ENCODE assay signal across 8 cellular contexts in the genomic region with DNA sequence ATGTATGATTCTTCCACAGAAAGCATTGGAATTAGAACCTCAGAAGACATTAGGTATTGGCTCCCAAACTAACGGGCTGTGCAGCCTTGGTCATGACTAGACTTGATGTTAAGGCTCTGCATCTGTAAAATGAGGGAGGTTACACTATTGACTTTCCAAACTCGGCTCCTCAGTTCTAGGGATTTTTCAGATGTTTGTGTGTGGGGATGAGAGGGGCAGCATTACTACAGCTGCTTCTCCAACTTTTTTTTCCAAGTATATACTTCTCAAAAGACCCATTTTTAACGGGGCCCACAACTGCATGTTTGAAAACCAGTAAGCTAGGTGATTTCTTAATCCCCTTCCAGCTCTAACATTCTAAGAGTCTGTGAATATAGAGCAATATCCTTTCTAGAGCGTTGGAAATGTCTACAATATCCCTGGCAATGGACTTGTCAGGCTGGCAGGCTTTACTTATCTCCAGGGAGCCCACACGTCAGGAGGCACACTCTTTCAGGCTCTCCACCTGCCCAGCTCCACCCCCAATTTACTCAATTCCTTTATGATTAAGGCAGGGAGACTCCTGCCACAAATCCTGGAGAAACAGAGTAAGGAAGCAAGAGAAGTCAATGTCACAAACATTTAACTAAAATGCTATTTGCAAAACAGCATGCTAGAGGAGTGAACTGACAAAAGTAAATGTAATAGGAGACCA. TPM values are rescaled to one million over a fixed set of nuclear protein-coding genes. Genes with fewer than 3 reads are reported as not detected.
DNase-seq lines count a peak whose midpoint lies in the region; ATAC-seq and TF ChIP-seq lines count a peak whose summit lies in the region.

No MANE protein-coding gene starts in this region.

- peak overlapping the region; percentile 92 to 97 for H3K27ac ChIP-seq in right atrium auricular region

- no peaks in the 10 kb centered on the region for H3K9me3 ChIP-seq in right atrium auricular region
- H3K9me3 ChIP-seq in skeletal muscle satellite cell (replicated peaks; ENCODE audit: low read length), result no peaks in the 10 kb centered on the region

- intact Hi-C loops in activated B cell treated with CpG ODN at 0.5 μM for 24 hours (cut with micrococcal nuclease), result loop anchor here (1.0 to 2.0 kb wide), 10 partner anchors 21 to 305 kb away; partner anchors contain the start of genes ATRAID, CCDC121, EIF2B4 and GPN1

- no peaks in the 10 kb centered on the region for H3K9me3 Mint-ChIP-seq in activated B cell treated with CpG ODN at 0.5 μM for 24 hours

- H3K36me3 ChIP-seq in right atrium auricular region, result peaks cover 27% of the 10 kb centered on the region
- peaks cover 29% of the 10 kb centered on the region for H3K36me3 ChIP-seq in skeletal muscle satellite cell (ENCODE audit: insufficient read depth, low read length)

- no peaks in the 10 kb centered on the region for H3K27me3 ChIP-seq in right atrium auricular region
- no peaks in the 10 kb centered on the region for H3K27me3 ChIP-seq in skeletal muscle satellite cell (ENCODE audit: control insufficient read depth, insufficient read depth, low read length)

- CTCF ChIA-PET in activated B cell treated with CpG ODN at 0.5 μM for 24 hours (lab: Charles Lee), result no interaction called here

- peak overlapping the region; percentile 91 for H3K4me2 ChIP-seq in skeletal muscle satellite cell (ENCODE audit: low read length)

- peak overlapping the region; percentile 96 for H3K27ac Mint-ChIP-seq in activated B cell treated with CpG ODN at 0.5 μM for 24 hours

- ATAC-seq in activated B cell treated with CpG ODN at 0.5 μM for 24 hours (ENCODE audit: low read depth) (no peak), HG03159 (IDR thresholded peaks at IDR 0.05; ENCODE audit: unreplicated experiment) (no peak)

- H3K4me1 Mint-ChIP-seq in activated B cell treated with CpG ODN at 0.5 μM for 24 hours, result peaks cover 25% of the 10 kb centered on the region

- POLR2A ChIA-PET in activated B cell treated with CpG ODN at 0.5 μM for 24 hours (lab: Charles Lee), result interaction anchor here (1.0 to 2.7 kb wide), 8 partner anchors 33 to 305 kb away, joined by 3 to 26 read pairs (median 8); partner anchors contain the start of genes ATRAID, CCDC121, EIF2B4 and GPN1

- H3K27me3 Mint-ChIP-seq in activated B cell treated with CpG ODN at 0.5 μM for 24 hours, result no peaks in the 10 kb centered on the region

- peaks cover 0 to 31% of the 10 kb centered on the region in 2 donors for H3K4me1 ChIP-seq in right atrium auricular region
- H3K4me1 ChIP-seq in skeletal muscle satellite cell (ENCODE audit: control insufficient read depth, insufficient read depth, low read length), result peaks cover 26% of the 10 kb centered on the region

- peaks cover 40% of the 10 kb centered on the region for H3K36me3 Mint-ChIP-seq in activated B cell treated with CpG ODN at 0.5 μM for 24 hours (ENCODE audit: low read depth)

- peak overlapping the region; percentile 99 for H3K4me3 Mint-ChIP-seq in activated B cell treated with CpG ODN at 0.5 μM for 24 hours

- no peak for TF ChIP-seq CTCF in activated B cell treated with CpG ODN at 0.5 μM for 24 hours (IDR thresholded peaks at IDR 0.05)
- TF ChIP-seq CTCF in right atrium auricular region (IDR thresholded peaks at IDR 0.05), result no peak

- DNase-seq in DMS53 (lab: John Stamatoyannopoulos, UW) (peak; percentile 43), DMS53 treated with DMSO at 0.1 percent for 48 hours (lab: John Stamatoyannopoulos, UW; ENCODE audit: unreplicated experiment) (no peak), activated B cell treated with CpG ODN at 0.5 μM for 24 hours (no peak), right atrium auricular region (ENCODE audit: low spot score) (no peak), H4 (ENCODE audit: low spot score) (no peak), NCI-H2081 treated with DMSO at 0.1 percent for 48 hours (lab: John Stamatoyannopoulos, UW) (no peak)

- H3K4me3 ChIP-seq in right atrium auricular region (peak overlapping the region; percentile 55 to 73), skeletal muscle satellite cell (ENCODE audit: low read length) (peak overlapping the region; percentile 82)

- H3K9ac ChIP-seq in skeletal muscle satellite cell (ENCODE audit: low read depth, low read length), result peak overlapping the region; percentile 93

RNA-seq across cellular contexts. Expression of gene MPV17, which starts 0.8 kb away (rescaled TPM):
- 78.1 and 98.3 TPM in 2 replicates for total RNA-seq in activated B cell treated with CpG ODN at 0.5 μM for 24 hours
- total RNA-seq in right atrium auricular region, result 10 to 100 TPM; 73.9 to 74.3 TPM
- 68.8 and 84.4 TPM in 2 replicates for total RNA-seq in skeletal muscle satellite cell (2012; rRNA removed)
- 52.9 and 61.7 TPM in 2 replicates for total RNA-seq in H4 (2014; rRNA removed; shearing (Covaris generic))

RNA-seq across cellular contexts. Expression of gene UCN, which starts 15.5 kb away (rescaled TPM):
- total RNA-seq in activated B cell treated with CpG ODN at 0.5 μM for 24 hours (1.0 and 1.2 TPM in 2 replicates), right atrium auricular region (1 to 10 TPM in 1 of 2 donors, under 1 TPM in 1; 0.74 to 2.6 TPM)
- 0.66 and 1.3 TPM in 2 replicates for total RNA-seq in skeletal muscle satellite cell (2012; rRNA removed)
- total RNA-seq in H4 (2014; rRNA removed; shearing (Covaris generic)), result 0.53 TPM in 1 of 2 replicates, not detected in the other

RNA-seq across cellular contexts. Expression of gene GTF3C2, which starts 32.8 kb away (rescaled TPM):
- total RNA-seq in activated B cell treated with CpG ODN at 0.5 μM for 24 hours, result 91.7 and 119 TPM in 2 replicates
- total RNA-seq in right atrium auricular region, result 10 to 100 TPM; 19.1 to 19.7 TPM
- 25.6 and 34.3 TPM in 2 replicates for total RNA-seq in skeletal muscle satellite cell (2012; rRNA removed)
- total RNA-seq in H4 (2014; rRNA removed; shearing (Covaris generic)), result 24.5 and 29.9 TPM in 2 replicates

RNA-seq across cellular contexts. Expression of gene TRIM54, which starts 41.5 kb away (rescaled TPM):
- total RNA-seq in activated B cell treated with CpG ODN at 0.5 μM for 24 hours, result not detected in 2 replicates
- total RNA-seq in right atrium auricular region, result 100 to 1,000 TPM in 1 of 2 donors, 10 to 100 TPM in 1; 97.2 to 136 TPM
- 2.2 TPM in 1 of 2 replicates, not detected in the other for total RNA-seq in skeletal muscle satellite cell (2012; rRNA removed)
- total RNA-seq in H4 (2014; rRNA removed; shearing (Covaris generic)), result 0.35 TPM in 1 of 2 replicates, not detected in the other

RNA-seq across cellular contexts. Expression of gene EIF2B4, which starts 46.4 kb away (rescaled TPM):
- 43.3 and 49.9 TPM in 2 replicates for total RNA-seq in activated B cell treated with CpG ODN at 0.5 μM for 24 hours
- total RNA-seq in right atrium auricular region, result 10 to 100 TPM; 27.1 to 36.3 TPM
- total RNA-seq in skeletal muscle satellite cell (2012; rRNA removed), result 22.8 and 26.9 TPM in 2 replicates
- total RNA-seq in H4 (2014; rRNA removed; shearing (Covaris generic)), result 15.0 and 23.8 TPM in 2 replicates
